In the genomic region with DNA sequence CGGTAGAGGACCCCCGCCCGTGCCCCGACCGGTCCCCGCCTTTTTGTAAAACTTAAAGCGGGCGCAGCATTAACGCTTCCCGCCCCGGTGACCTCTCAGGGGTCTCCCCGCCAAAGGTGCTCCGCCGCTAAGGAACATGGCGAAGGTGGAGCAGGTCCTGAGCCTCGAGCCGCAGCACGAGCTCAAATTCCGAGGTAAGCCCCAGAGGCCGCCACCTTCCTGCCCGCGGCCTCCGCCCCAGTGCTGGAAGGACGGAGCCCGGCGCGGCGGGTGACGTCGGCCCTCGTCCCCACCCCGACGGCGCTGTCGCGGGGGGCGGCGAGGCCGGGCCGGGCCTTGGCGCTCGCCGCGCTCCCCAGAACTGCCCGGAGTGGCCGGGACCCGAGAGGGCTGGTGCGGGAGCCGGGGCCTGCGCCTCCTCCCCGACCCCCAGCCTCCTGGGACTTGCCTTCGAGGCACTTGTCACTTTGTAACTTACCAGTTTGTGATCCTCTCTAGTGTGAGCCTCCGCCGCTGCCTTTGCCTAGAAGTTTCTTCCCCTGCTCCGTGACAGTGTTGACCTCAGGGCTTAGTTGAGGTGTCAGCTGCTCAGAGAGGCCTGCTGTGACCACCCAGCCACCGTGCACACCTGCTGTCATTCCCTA, we compare ENCODE assay signal across 8 cellular contexts. TPM values are rescaled to one million over a fixed set of nuclear protein-coding genes. Genes with fewer than 3 reads are reported as not detected.
DNase-seq lines count a peak whose midpoint lies in the region; ATAC-seq and TF ChIP-seq lines count a peak whose summit lies in the region.

No MANE protein-coding gene starts in this region.

- no peaks in the 10 kb centered on the region for H3K36me3 ChIP-seq in thoracic aorta

- ATAC-seq in HG03175 (IDR thresholded peaks at IDR 0.05; ENCODE audit: unreplicated experiment) (peak; percentile 32), SK-N-SH treated with all-trans-retinoic acid at 6 μM for 48 hours (peak; percentile 64), thoracic aorta (ENCODE audit: insufficient number of reproducible peaks, low FRiP score, low read depth) (peak; percentile 84)
- peak; percentile 51 for ATAC-seq in effector memory CD8-positive, alpha-beta T cell (replicated peaks)

- peaks cover 34 to 42% of the 10 kb centered on the region in 2 donors for H3K4me1 Mint-ChIP-seq in effector memory CD8-positive, alpha-beta T cell (ENCODE audit: low read depth in 2 of 2)
- peaks cover 26% of the 10 kb centered on the region for H3K4me1 Mint-ChIP-seq in mesothelial cell of epicardium

- H3K27ac Mint-ChIP-seq in effector memory CD8-positive, alpha-beta T cell, result peak overlapping the region; percentile 94 to 96
- peak overlapping the region; percentile 97 for H3K27ac Mint-ChIP-seq in mesothelial cell of epicardium

- peak overlapping the region; percentile 87 for H3K4me3 ChIP-seq in thoracic aorta

- peaks cover 15 to 37% of the 10 kb centered on the region in 2 donors for H3K4me1 ChIP-seq in thoracic aorta (ENCODE audit: control insufficient read depth in 1 of 2, low read depth in 2 of 2)

- TF ChIP-seq CTCF in mesothelial cell of epicardium (IDR thresholded peaks at IDR 0.05; ENCODE audit: unreplicated experiment) (no peak), thoracic aorta (IDR thresholded peaks at IDR 0.05) (no peak)

- peak; percentile 70 for DNase-seq in COLO668 (lab: John Stamatoyannopoulos, UW; ENCODE audit: unreplicated experiment)
- DNase-seq in GM19238 (ENCODE audit: insufficient read length, low spot score), result peak; percentile 13
- peak in 2 of 3 experiments; percentile 40 to 47 for DNase-seq in effector memory CD8-positive, alpha-beta T cell
- DNase-seq in mesothelial cell of epicardium (ENCODE audit: low spot score in 2 of 2, unreplicated experiment in 2 of 2), result peak; percentile 39 to 54
- no peak for DNase-seq in thoracic aorta (ENCODE audit: low spot score)
- DNase-seq in NCI-H128 (lab: John Stamatoyannopoulos, UW; ENCODE audit: unreplicated experiment), result no peak

- H3K27me3 ChIP-seq in thoracic aorta (replicated peaks; ENCODE audit: insufficient read depth), result no peaks in the 10 kb centered on the region

- H3K9me3 ChIP-seq in thoracic aorta, result no peaks in the 10 kb centered on the region

- no peaks in the 10 kb centered on the region for H3K9me3 Mint-ChIP-seq in effector memory CD8-positive, alpha-beta T cell
- peaks cover 8% of the 10 kb centered on the region for H3K9me3 Mint-ChIP-seq in mesothelial cell of epicardium

- H3K27ac ChIP-seq in thoracic aorta, result peak overlapping the region; percentile 77 to 89

- peak overlapping the region; percentile 84 to 90 for H3K4me3 Mint-ChIP-seq in effector memory CD8-positive, alpha-beta T cell
- peak overlapping the region; percentile 89 for H3K4me3 Mint-ChIP-seq in mesothelial cell of epicardium

- H3K27me3 Mint-ChIP-seq in effector memory CD8-positive, alpha-beta T cell, result peaks cover 0 to 9% of the 10 kb centered on the region in 2 donors
- no peaks in the 10 kb centered on the region for H3K27me3 Mint-ChIP-seq in mesothelial cell of epicardium (ENCODE audit: low read depth)

- peaks cover 7% of the 10 kb centered on the region for H3K36me3 Mint-ChIP-seq in effector memory CD8-positive, alpha-beta T cell (ENCODE audit: insufficient read depth)
- peaks cover 9% of the 10 kb centered on the region for H3K36me3 Mint-ChIP-seq in mesothelial cell of epicardium

TF ChIP-seq in SK-N-SH treated with all-trans-retinoic acid at 6 μM for 48 hours, 23 proteins besides CTCF, POLR2A, EP300 and RAD21:
- no peak for TF ChIP-seq ESRRG (CRISPR knock-in tag; IDR thresholded peaks at IDR 0.05)
- no peak for TF ChIP-seq CSRNP3 (CRISPR knock-in tag; IDR thresholded peaks at IDR 0.05)
- no peak for TF ChIP-seq RARB (CRISPR knock-in tag; IDR thresholded peaks at IDR 0.05)
- no peak for TF ChIP-seq TCF4 (CRISPR knock-in tag; IDR thresholded peaks at IDR 0.05; ENCODE audit: borderline replicate concordance)
TF ChIP-seq in SK-N-SH treated with all-trans-retinoic acid at 6 μM for 48 hours: peak in this region for 0.

RNA-seq across cellular contexts. Expression of gene VAPB, which starts 0.4 kb away (rescaled TPM):
- total RNA-seq in mesothelial cell of epicardium (46.7 to 52.9 TPM (median 47.5 TPM) in 3 replicates), thoracic aorta (10 to 100 TPM; 21.5 to 32.8 TPM)

Comparison
In these comparisons a context has a peak if more than half of its experiments do, and no peak if none do; other contexts are left out.
1. DNase-seq: peak in COLO668 (single experiment), GM19238 (single experiment), effector memory CD8-positive, alpha-beta T cell (2 of 3) and mesothelial cell of epicardium (2 of 2); none in thoracic aorta (single experiment) and NCI-H128 (single experiment).
2. ATAC-seq: peak in every context shown above with its lines; median percentile 84 in thoracic aorta; 64 in SK-N-SH treated with all-trans-retinoic acid at 6 μM for 48 hours; 51 in effector memory CD8-positive, alpha-beta T cell; 32 in HG03175.